ENCODE assay signal across 31 cellular contexts in the genomic region with DNA sequence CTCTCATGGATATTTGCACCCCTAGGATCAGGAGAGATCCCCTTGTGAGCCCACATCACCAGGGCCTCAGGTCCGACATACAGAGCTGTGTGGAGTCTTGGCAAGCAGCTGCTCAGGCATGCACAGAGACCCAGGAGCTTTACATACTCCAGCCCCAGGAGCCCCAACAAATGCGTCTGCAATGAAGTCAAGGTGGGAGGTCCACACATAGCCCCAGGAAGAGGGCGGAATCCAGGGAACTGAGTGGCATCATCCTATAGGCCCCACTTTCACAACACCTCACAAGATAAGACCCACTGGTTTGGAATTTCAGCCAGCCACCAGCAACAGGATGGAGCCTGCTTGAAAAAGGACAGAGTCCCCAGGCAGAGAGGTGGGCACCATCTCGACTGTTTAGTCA.
"Had no signal": no experiment of that assay in that cellular context is flagged by ENCODE, and none has a peak within 500 bp of the region (broad histone marks: within the 10 kb centered on the region; RNA-seq: fewer than 3 reads in every experiment).

No MANE protein-coding gene starts in this region.

- H3K9me3 ChIP-seq: ascending aorta, breast epithelium, colonic mucosa, esophagus muscularis mucosa, gastrocnemius medialis had no signal

- H3K4me1 Mint-ChIP-seq: activated CD4-positive, alpha-beta memory T cell treated with anti-CD3 and anti-CD28 coated beads, Interleukin-2, amount 10 ng/mL, durations not matched to agents 7 days and 5 days; activated CD4-positive, alpha-beta T cell treated with anti-CD3 and anti-CD28 coated beads, Interleukin-2, amount 10 ng/mL, durations not matched to agents 7 days and 5 days; activated naive CD4-positive, alpha-beta T cell treated with anti-CD3 and anti-CD28 coated beads, Interleukin-2, amount 10 ng/mL, durations not matched to agents 7 days and 5 days; activated naive CD8-positive, alpha-beta T cell treated with anti-CD3 and anti-CD28 coated beads, Interleukin-2, amount 10 ng/mL, durations not matched to agents 7 days and 5 days had no signal

- DNase-seq: activated CD4-positive, alpha-beta memory T cell treated with anti-CD3 and anti-CD28 coated beads, Interleukin-2, amount 10 ng/mL, durations not matched to agents 7 days and 5 days; activated CD4-positive, alpha-beta T cell treated with anti-CD3 and anti-CD28 coated beads for 1 hour; activated CD4-positive, alpha-beta T cell treated with anti-CD3 and anti-CD28 coated beads for 4 hours; activated CD4-positive, alpha-beta T cell treated with anti-CD3 and anti-CD28 coated beads, Interleukin-2, amount 10 ng/mL, durations not matched to agents 7 days and 5 days; activated CD4-positive, alpha-beta T cell treated with anti-CD3 and anti-CD28 coated beads, Interleukin-2, amount 50 U/mL, for 4 hours; activated CD8-positive, alpha-beta memory T cell treated with anti-CD3 and anti-CD28 coated beads, Interleukin-2, amount 50 U/mL, for 48 hours; activated gamma-delta T cell; activated naive CD4-positive, alpha-beta T cell; activated naive CD4-positive, alpha-beta T cell treated with anti-CD3 and anti-CD28 coated beads, Interleukin-2, amount 10 ng/mL, durations not matched to agents 7 days and 5 days; activated naive CD8-positive, alpha-beta T cell treated with anti-CD3 and anti-CD28 coated beads, Interleukin-2, amount 10 ng/mL, durations not matched to agents 7 days and 5 days; activated T-cell treated with anti-CD3 and anti-CD28 coated beads for 4 hours; activated T-cell treated with anti-CD3 and anti-CD28 coated beads, Interleukin-2, amount 50 U/mL, for 24 hours; activated T-cell treated with anti-CD3 and anti-CD28 coated beads, Interleukin-2, amount 50 U/mL, for 72 hours; central memory CD4-positive, alpha-beta T cell; cerebellar nuclear complex; colonic mucosa; dorsolateral prefrontal cortex; effector memory CD4-positive, alpha-beta T cell; erythroblast; foreskin keratinocyte; gastrocnemius medialis; glutamatergic neuron; heart left ventricle; T-helper 2 cell had no signal

- H3K27ac ChIP-seq: ascending aorta, breast epithelium, cardiac muscle cell, colonic mucosa, dorsolateral prefrontal cortex, esophagus muscularis mucosa, foreskin keratinocyte, gastrocnemius medialis, heart left ventricle had no signal

- H3K4me1 ChIP-seq: ascending aorta, breast epithelium, colonic mucosa, esophagus muscularis mucosa, gastrocnemius medialis, heart left ventricle had no signal

- H3K9me3 Mint-ChIP-seq: activated CD4-positive, alpha-beta memory T cell treated with anti-CD3 and anti-CD28 coated beads, Interleukin-2, amount 10 ng/mL, durations not matched to agents 7 days and 5 days; activated CD4-positive, alpha-beta T cell treated with anti-CD3 and anti-CD28 coated beads, Interleukin-2, amount 10 ng/mL, durations not matched to agents 7 days and 5 days; activated naive CD4-positive, alpha-beta T cell treated with anti-CD3 and anti-CD28 coated beads, Interleukin-2, amount 10 ng/mL, durations not matched to agents 7 days and 5 days; activated naive CD4-positive, alpha-beta T cell treated with anti-CD3 and anti-CD28 coated beads, Interleukin-2, amount 50 U/mL, for 72 hours; activated naive CD8-positive, alpha-beta T cell treated with anti-CD3 and anti-CD28 coated beads, Interleukin-2, amount 10 ng/mL, durations not matched to agents 7 days and 5 days; activated T-cell treated with anti-CD3 and anti-CD28 coated beads, Interleukin-2, amount 50 U/mL, for 24 hours; activated T-cell treated with anti-CD3 and anti-CD28 coated beads, Interleukin-2, amount 50 U/mL, for 72 hours; dendritic cell treated with granulocyte-macrophage colony-stimulating factor and Interleukin-4, amounts not matched to agents 40 ng/mL and 50 ng/mL, for 4 days had no signal

- H3K4me3 ChIP-seq: ascending aorta, breast epithelium, cardiac muscle cell, colonic mucosa, dorsolateral prefrontal cortex, esophagus muscularis mucosa, gastrocnemius medialis, heart left ventricle had no signal

- H3K36me3 Mint-ChIP-seq: activated naive CD4-positive, alpha-beta T cell treated with anti-CD3 and anti-CD28 coated beads, Interleukin-2, amount 10 ng/mL, durations not matched to agents 7 days and 5 days; activated naive CD8-positive, alpha-beta T cell treated with anti-CD3 and anti-CD28 coated beads, Interleukin-2, amount 10 ng/mL, durations not matched to agents 7 days and 5 days; brain had no signal

- H3K27me3 Mint-ChIP-seq: activated naive CD4-positive, alpha-beta T cell treated with anti-CD3 and anti-CD28 coated beads, Interleukin-2, amount 10 ng/mL, durations not matched to agents 7 days and 5 days; dendritic cell treated with granulocyte-macrophage colony-stimulating factor and Interleukin-4, amounts not matched to agents 40 ng/mL and 50 ng/mL, for 4 days had no signal

- H3K4me3 Mint-ChIP-seq: activated CD4-positive, alpha-beta memory T cell treated with anti-CD3 and anti-CD28 coated beads, Interleukin-2, amount 10 ng/mL, durations not matched to agents 7 days and 5 days; activated CD4-positive, alpha-beta T cell treated with anti-CD3 and anti-CD28 coated beads, Interleukin-2, amount 10 ng/mL, durations not matched to agents 7 days and 5 days; activated naive CD4-positive, alpha-beta T cell treated with anti-CD3 and anti-CD28 coated beads, Interleukin-2, amount 10 ng/mL, durations not matched to agents 7 days and 5 days; activated naive CD8-positive, alpha-beta T cell treated with anti-CD3 and anti-CD28 coated beads, Interleukin-2, amount 10 ng/mL, durations not matched to agents 7 days and 5 days; activated T-cell treated with anti-CD3 and anti-CD28 coated beads, Interleukin-2, amount 50 U/mL, for 24 hours; activated T-cell treated with anti-CD3 and anti-CD28 coated beads, Interleukin-2, amount 50 U/mL, for 72 hours; brain; dendritic cell treated with granulocyte-macrophage colony-stimulating factor and Interleukin-4, amounts not matched to agents 40 ng/mL and 50 ng/mL, for 4 days had no signal

- H3K27me3 ChIP-seq: ascending aorta, breast epithelium, cardiac muscle cell, colonic mucosa, esophagus muscularis mucosa, foreskin keratinocyte, gastrocnemius medialis, heart left ventricle had no signal

- ATAC-seq: activated naive CD4-positive, alpha-beta T cell treated with anti-CD3 and anti-CD28 coated beads, Interleukin-2, amount 50 U/mL, for 72 hours; activated T-cell treated with anti-CD3 and anti-CD28 coated beads, Interleukin-2, amount 50 U/mL, for 72 hours; foreskin keratinocyte; gastrocnemius medialis; heart left ventricle had no signal

- H3K36me3 ChIP-seq: ascending aorta, breast epithelium, cardiac muscle cell, colonic mucosa, esophagus muscularis mucosa, gastrocnemius medialis, heart left ventricle had no signal

- H3K27ac Mint-ChIP-seq: activated CD4-positive, alpha-beta memory T cell treated with anti-CD3 and anti-CD28 coated beads, Interleukin-2, amount 10 ng/mL, durations not matched to agents 7 days and 5 days; activated CD4-positive, alpha-beta T cell treated with anti-CD3 and anti-CD28 coated beads, Interleukin-2, amount 10 ng/mL, durations not matched to agents 7 days and 5 days; activated naive CD4-positive, alpha-beta T cell treated with anti-CD3 and anti-CD28 coated beads, Interleukin-2, amount 10 ng/mL, durations not matched to agents 7 days and 5 days; activated naive CD4-positive, alpha-beta T cell treated with anti-CD3 and anti-CD28 coated beads, Interleukin-2, amount 50 U/mL, for 72 hours; activated naive CD8-positive, alpha-beta T cell treated with anti-CD3 and anti-CD28 coated beads, Interleukin-2, amount 10 ng/mL, durations not matched to agents 7 days and 5 days; activated T-cell treated with anti-CD3 and anti-CD28 coated beads, Interleukin-2, amount 50 U/mL, for 24 hours; activated T-cell treated with anti-CD3 and anti-CD28 coated beads, Interleukin-2, amount 50 U/mL, for 72 hours; brain; dendritic cell treated with granulocyte-macrophage colony-stimulating factor and Interleukin-4, amounts not matched to agents 40 ng/mL and 50 ng/mL, for 4 days had no signal
